9 cellular contexts compared by ENCODE assay signal in the genomic region with DNA sequence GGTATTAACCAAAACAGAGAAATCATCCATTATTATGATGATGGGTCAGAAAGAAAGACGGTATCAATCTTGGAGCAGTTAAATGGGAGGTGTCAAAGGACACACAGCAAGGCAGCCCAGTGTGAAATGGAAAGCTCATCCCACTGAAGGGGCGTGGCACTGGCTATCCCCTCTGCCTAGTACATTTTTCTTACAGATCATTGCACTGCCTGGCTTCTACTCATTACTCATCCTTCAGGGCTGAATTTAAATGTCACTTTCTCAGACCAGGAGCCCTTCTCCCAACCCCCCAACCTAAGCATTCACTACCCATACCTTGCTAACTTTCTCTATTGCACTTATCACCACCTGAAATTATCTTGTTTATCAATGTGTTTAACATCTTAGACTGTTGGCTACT. TPM values are rescaled to one million over a fixed set of nuclear protein-coding genes. Genes with fewer than 3 reads are reported as not detected.
A peak's percentile ranks its signal among the peaks of the same experiment; 100 is the strongest.
DNase-seq lines count a peak whose midpoint lies in the region; ATAC-seq and TF ChIP-seq lines count a peak whose summit lies in the region.
"Had no signal": no experiment of that assay in that cellular context is flagged by ENCODE, and none has a peak within 500 bp of the region (broad histone marks: within the 10 kb centered on the region; RNA-seq: fewer than 3 reads in every experiment).

No MANE protein-coding gene starts in this region.

- H2AFZ ChIP-seq in HCT116 (ENCODE audit: low read depth, low read length, poor library complexity, severe bottlenecking): no peak overlapping the region

- intact Hi-C loops in HCT116 (cut with micrococcal nuclease) (no loop called here), prostate gland (cut with DNase I) (no loop called here)

- peaks cover 40% of the 10 kb centered on the region for H3K4me1 Mint-ChIP-seq in activated CD8-positive, alpha-beta T cell treated with anti-CD3 and anti-CD28 coated beads, Interleukin-2, amount 10 ng/mL, durations not matched to agents 7 days and 5 days (ENCODE audit: low read depth)

- POLR2A ChIA-PET in HCT116 (lab: Charles Lee): no interaction called here
- POLR2A ChIA-PET in activated CD8-positive, alpha-beta T cell treated with anti-CD3 and anti-CD28 coated beads, Interleukin-2, amount 10 ng/mL, durations not matched to agents 7 days and 5 days (lab: Charles Lee): interaction anchor here (1.0 kb wide), 1 partner anchor 10 kb away, joined by 4 read pairs; the partner anchor contains the start of gene JAK1

- no peak for TF ChIP-seq CTCF in C4-2B (conservative IDR thresholded peaks at IDR 0.05)
- no peak for TF ChIP-seq CTCF in HCT116 (IDR thresholded peaks at IDR 0.05 in 2 of 3, conservative IDR thresholded peaks at IDR 0.05 in 1 of 3; ENCODE audit: borderline replicate concordance in 1 of 3, insufficient read depth in 1 of 3, low read depth in 2 of 3, low read length in 2 of 3)
- TF ChIP-seq CTCF in lung (IDR thresholded peaks at IDR 0.05; ENCODE audit: control extremely low read depth, extremely low read depth): no peak
- no peak for TF ChIP-seq CTCF in prostate gland (IDR thresholded peaks at IDR 0.05)

- no peak for TF ChIP-seq RAD21 in HCT116 (IDR thresholded peaks at IDR 0.05; ENCODE audit: low read depth)

- H3K9me3 ChIP-seq in HCT116 (ENCODE audit: control insufficient read depth in 1 of 2, insufficient read depth in 1 of 2, low read depth in 1 of 2, low read length in 2 of 2) (no peaks in the 10 kb centered on the region), lung (ENCODE audit: control insufficient read depth in 2 of 2, insufficient read depth in 1 of 2, low read length in 1 of 2) (no peaks in the 10 kb centered on the region), prostate gland (no peaks in the 10 kb centered on the region)

- H3K9me3 Mint-ChIP-seq in activated CD8-positive, alpha-beta T cell treated with anti-CD3 and anti-CD28 coated beads, Interleukin-2, amount 10 ng/mL, durations not matched to agents 7 days and 5 days (ENCODE audit: insufficient read depth): no peaks in the 10 kb centered on the region

- WGBS in lung, 2 donors: 51 to 71% methylated on average over 2 of the region's 2 CpGs
- WGBS in prostate gland: 61% methylated on average over 2 of the region's 2 CpGs

- H3K4me3 ChIP-seq in HCT116 (replicated peaks in 1 of 2; ENCODE audit: low read depth in 1 of 2, low read length in 2 of 2): no peak overlapping the region
- no peak overlapping the region for H3K4me3 ChIP-seq in lung
- H3K4me3 ChIP-seq in prostate gland: no peak overlapping the region

- RAD21 ChIA-PET in HCT116 (lab: Charles Lee; ENCODE audit: low non-redundant PET in 1 of 2, low total read pairs in 2 of 2, uncharacterized antibody in 2 of 2, unreplicated experiment in 2 of 2): no interaction called here

- no peak overlapping the region for H3K4me3 Mint-ChIP-seq in activated CD8-positive, alpha-beta T cell treated with anti-CD3 and anti-CD28 coated beads, Interleukin-2, amount 10 ng/mL, durations not matched to agents 7 days and 5 days

- ATAC-seq in HCT116 (peak; percentile 44; the same call in 1 of the 2 replicates), lung (ENCODE audit: insufficient read depth, low FRiP score) (no peak)
- peak; percentile 16 for ATAC-seq in activated CD8-positive, alpha-beta T cell treated with anti-CD3 and anti-CD28 coated beads, Interleukin-2, amount 10 ng/mL, durations not matched to agents 7 days and 5 days

- TF ChIP-seq POLR2A in HCT116 (IDR thresholded peaks at IDR 0.05; ENCODE audit: borderline replicate concordance, extremely low read depth, insufficient read depth, insufficient read length) (no peak), prostate gland (IDR thresholded peaks at IDR 0.05) (no peak)

- peak overlapping the region; percentile 26; the same call in 1 of the 2 replicates for H3K4me2 ChIP-seq in HCT116 (ENCODE audit: low read length)

- no peaks in the 10 kb centered on the region for H3K9me2 ChIP-seq in HCT116 (ENCODE audit: insufficient read depth)

- DNase-seq in HCT116 (ENCODE audit: low read depth, low spot score) (no peak), lung (ENCODE audit: low spot score) (no peak), prostate gland (ENCODE audit: low spot score) (no peak), cerebellum (ENCODE audit: low spot score) (no peak), NCI-H187 (lab: John Stamatoyannopoulos, UW) (no peak)
- DNase-seq in activated CD8-positive, alpha-beta T cell treated with anti-CD3 and anti-CD28 coated beads, Interleukin-2, amount 10 ng/mL, durations not matched to agents 7 days and 5 days: no peak
- DNase-seq in activated effector memory CD4-positive, alpha-beta T cell treated with anti-CD3 and anti-CD28 coated beads, Interleukin-2, amount 50 U/mL, for 16 hours: no peak
- DNase-seq: foreskin melanocyte had no signal

- H3K36me3 ChIP-seq in HCT116 (ENCODE audit: control insufficient read depth in 1 of 2, insufficient read depth in 2 of 2, low read length in 2 of 2) (no peaks in the 10 kb centered on the region), lung (ENCODE audit: control insufficient read depth in 2 of 2, insufficient read depth in 2 of 2, low read length in 2 of 2) (no peaks in the 10 kb centered on the region), prostate gland (no peaks in the 10 kb centered on the region)

- no peak overlapping the region for H3K27ac Mint-ChIP-seq in activated CD8-positive, alpha-beta T cell treated with anti-CD3 and anti-CD28 coated beads, Interleukin-2, amount 10 ng/mL, durations not matched to agents 7 days and 5 days

- H3K36me3 Mint-ChIP-seq in activated CD8-positive, alpha-beta T cell treated with anti-CD3 and anti-CD28 coated beads, Interleukin-2, amount 10 ng/mL, durations not matched to agents 7 days and 5 days (ENCODE audit: low read depth): peaks cover 8% of the 10 kb centered on the region

- no TSS peak for BruUV-seq in HCT116 (replicated peaks; lab: Mats Ljungman, UMichigan)

- peaks cover 52% of the 10 kb centered on the region for H3K79me2 ChIP-seq in HCT116 (ENCODE audit: insufficient read depth, low read length)

- H4K20me1 ChIP-seq in HCT116 (ENCODE audit: insufficient read depth): no peaks in the 10 kb centered on the region

- H3K27ac ChIP-seq in C4-2B (peak overlapping the region; percentile 29; the same call in 1 of the 2 replicates), HCT116 (ENCODE audit: low read depth, low read length) (no peak overlapping the region), lung (ENCODE audit: low read depth in 1 of 2, low read length in 1 of 2) (peak overlapping the region; percentile 51 to 55), prostate gland (no peak overlapping the region)

- CTCF ChIA-PET in HCT116 (lab: Charles Lee): no interaction called here
- CTCF ChIA-PET in activated CD8-positive, alpha-beta T cell treated with anti-CD3 and anti-CD28 coated beads, Interleukin-2, amount 10 ng/mL, durations not matched to agents 7 days and 5 days (lab: Charles Lee): no interaction called here

- no peaks in the 10 kb centered on the region for H3K27me3 Mint-ChIP-seq in activated CD8-positive, alpha-beta T cell treated with anti-CD3 and anti-CD28 coated beads, Interleukin-2, amount 10 ng/mL, durations not matched to agents 7 days and 5 days (ENCODE audit: low read depth)

- H3K27me3 ChIP-seq in HCT116 (ENCODE audit: insufficient read depth, low read length): no peaks in the 10 kb centered on the region
- no peaks in the 10 kb centered on the region for H3K27me3 ChIP-seq in lung (ENCODE audit: control insufficient read depth, insufficient read depth)
- H3K27me3 ChIP-seq in prostate gland (replicated peaks; ENCODE audit: insufficient read depth): no peaks in the 10 kb centered on the region

- H3K4me1 ChIP-seq in HCT116 (ENCODE audit: control insufficient read depth in 1 of 2, insufficient read depth in 2 of 2, low read length in 2 of 2) (peaks cover 14 to 27% of the 10 kb centered on the region in 2 experiments), lung (ENCODE audit: control insufficient read depth in 2 of 2, insufficient read depth in 2 of 2, low read length in 2 of 2) (peaks cover 16 to 37% of the 10 kb centered on the region in 2 donors), prostate gland (replicated peaks) (no peaks in the 10 kb centered on the region)

- H3K9ac ChIP-seq in HCT116 (ENCODE audit: low read length): no peak overlapping the region

TF ChIP-seq in HCT116, 20 proteins besides CTCF, POLR2A, EP300 and RAD21 (continues in another document):
- TF ChIP-seq ZBTB33 (IDR thresholded peaks at IDR 0.05; ENCODE audit: extremely low read depth, insufficient replicate concordance, low read length) (no peak), TCF7L2 (IDR thresholded peaks at IDR 0.05; ENCODE audit: borderline replicate concordance, extremely low read depth, insufficient read depth, insufficient read length) (no peak), FOSL1 (IDR thresholded peaks at IDR 0.05; ENCODE audit: low read depth) (no peak), CBX3 (IDR thresholded peaks at IDR 0.05; ENCODE audit: low read depth) (no peak), ZNF274 (IDR thresholded peaks at IDR 0.05; ENCODE audit: low read depth, low read length) (no peak), SIN3A (IDR thresholded peaks at IDR 0.05; ENCODE audit: low read depth) (no peak), POLR2AphosphoS5 (IDR thresholded peaks at IDR 0.05; ENCODE audit: low read depth, low read length) (no peak)

RNA-seq across cellular contexts. Expression of gene JAK1, which starts 10.1 kb away (rescaled TPM):
- 53.2 TPM for total RNA-seq in HCT116 (2021; ENCODE audit: unreplicated experiment)
- polyA plus RNA-seq in HCT116 (2012): 36.3 and 38.1 TPM in 2 replicates
- 100 to 1,000 TPM; 156 to 159 TPM for total RNA-seq in activated CD8-positive, alpha-beta T cell treated with anti-CD3 and anti-CD28 coated beads, Interleukin-2, amount 10 ng/mL, durations not matched to agents 7 days and 5 days
- 100 to 1,000 TPM; 145 to 162 TPM for total RNA-seq in lung
- polyA plus RNA-seq in lung: 10 to 100 TPM; 26.7 to 87.1 TPM
- 100 to 1,000 TPM in 1 of 2 donors, 10 to 100 TPM in 1; 66.3 to 115 TPM for total RNA-seq in prostate gland
- total RNA-seq in cerebellum: 70.7 TPM

Comparison
In these comparisons a context has a peak if more than half of its experiments do, and no peak if none do; other contexts are left out.
1. H3K27ac ChIP-seq: peak in C4-2B (single experiment) and lung (2 of 2); none in HCT116 (single experiment) and prostate gland (0 of 2).